In genomic region chr20:48930878-48931277, GRCh38 we compare ENCODE assay signal across 17 cellular contexts.
"Had no signal": no experiment of that assay in that cellular context is flagged by ENCODE, and none has a peak within 500 bp of the region (broad histone marks: within the 10 kb centered on the region; RNA-seq: fewer than 3 reads in every experiment).

No MANE protein-coding gene starts in this region.

- H3K9me3 ChIP-seq: ovary, SK-N-SH had no signal

- H3K27ac ChIP-seq: neural progenitor cell, ovary had no signal

- ATAC-seq: activated CD4-positive, CD25-positive, alpha-beta regulatory T cell treated with anti-CD3 and anti-CD28 coated beads, Interleukin-2, amount 50 U/mL, for 24 hours; stimulated activated naive B cell treated with anti-CD40 and anti-IgM and Interleukin-4, amounts not matched to agents 10 μg/mL and 1 μg/mL and 100 μg/mL, for 72 hours had no signal

- H3K4me1 ChIP-seq: neural progenitor cell had no signal

- H3K4me3 ChIP-seq: neural progenitor cell, ovary had no signal

- H3K9ac ChIP-seq: neural progenitor cell, SK-N-SH had no signal

- DNase-seq: activated CD4-positive, alpha-beta T cell treated with anti-CD3 and anti-CD28 coated beads, Interleukin-2, amount 50 U/mL, for 1 hour; activated CD8-positive, alpha-beta memory T cell treated with anti-CD3 and anti-CD28 coated beads for 24 hours; activated naive CD8-positive, alpha-beta T cell treated with anti-CD3 and anti-CD28 coated beads for 36 hours; cerebellar nuclear complex; foreskin fibroblast; glutamatergic neuron; kidney glomerular epithelial cell; mammary epithelial cell; naive B cell; ovary; SK-N-SH; stimulated activated CD4-positive, alpha-beta T cell treated with anti-CD3 and anti-CD28 coated beads, Interleukin-4, amount 100 ng/mL, for 1 hour; stimulated activated naive B cell treated with anti-CD40 and anti-IgM and Interleukin-4, amounts not matched to agents 10 μg/mL and 1 μg/mL and 100 μg/mL, for 72 hours; T-helper 1 cell; T1000 had no signal

- H3K36me3 ChIP-seq: neural progenitor cell, ovary had no signal

- H3K27me3 ChIP-seq: neural progenitor cell, ovary had no signal
